In the genomic region with DNA sequence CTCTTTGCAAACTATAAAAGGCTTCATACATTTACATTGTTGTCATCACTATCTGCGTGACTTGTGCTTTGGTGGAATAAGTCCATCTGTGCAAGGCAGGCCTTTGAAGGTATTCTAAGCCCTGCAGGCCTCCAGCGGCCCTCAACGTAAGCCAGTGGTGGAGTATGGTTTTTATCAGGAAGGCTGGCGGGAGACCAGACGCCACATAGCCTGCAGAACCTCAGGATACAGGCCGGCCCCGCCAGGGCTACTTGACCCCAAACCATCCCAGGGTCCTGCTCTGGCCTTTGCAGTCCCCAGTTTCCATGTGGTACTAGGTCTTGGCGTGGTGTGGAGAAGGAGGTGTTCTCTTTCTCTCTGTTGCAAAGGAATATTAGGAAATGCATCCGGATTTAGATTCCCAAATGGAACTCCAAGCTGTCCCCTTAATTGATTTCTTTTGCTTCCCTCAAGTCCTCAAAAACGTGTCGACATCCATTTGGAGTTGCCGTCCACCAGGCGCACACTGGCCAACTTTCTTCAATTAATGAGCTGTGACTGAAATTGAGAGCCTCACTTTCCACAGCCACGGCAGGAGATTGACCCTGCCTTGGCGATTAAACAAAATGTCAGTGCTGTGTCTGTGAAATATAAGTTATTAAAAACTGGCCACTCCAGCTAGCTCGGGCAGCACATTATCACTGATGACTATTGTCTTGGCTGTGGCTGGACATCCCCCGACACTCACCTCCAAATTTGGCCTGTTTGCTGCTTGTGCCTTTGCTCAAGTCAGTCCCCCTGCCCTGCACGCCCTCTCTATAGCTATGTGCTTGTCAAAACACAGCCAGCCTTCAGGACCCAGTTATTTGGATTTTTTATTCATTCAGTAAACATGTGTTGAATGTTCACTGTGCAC, we compare ENCODE assay signal across 18 cellular contexts.
DNase-seq lines count a peak whose midpoint lies in the region; FAIRE-seq and TF ChIP-seq lines count a peak whose summit lies in the region.
"Had no signal": no experiment of that assay in that cellular context is flagged by ENCODE, and none has a peak within 500 bp of the region (broad histone marks: within the 10 kb centered on the region; RNA-seq: fewer than 3 reads in every experiment).

No MANE protein-coding gene starts in this region.

- H3K9me3 ChIP-seq in H9 (ENCODE audit: control insufficient read depth, low read depth, low read length) (no peaks in the 10 kb centered on the region), mesenchymal stem cell (ENCODE audit: control insufficient read depth, low read length) (peaks cover 24% of the 10 kb centered on the region), smooth muscle cell (replicated peaks; ENCODE audit: low read depth) (peaks cover 19% of the 10 kb centered on the region), thyroid gland (no peaks in the 10 kb centered on the region)

- FAIRE-seq in frontal cortex (lab: Jason Lieb, UNC), result no peak

- peak; percentile 18 for DNase-seq in H9
- DNase-seq in coronary artery (ENCODE audit: low spot score), result peak; percentile 24
- DNase-seq in mesenchymal stem cell, result peak; percentile 44
- DNase-seq in smooth muscle cell (lab: John Stamatoyannopoulos, UW; ENCODE audit: unreplicated experiment), result no peak
- DNase-seq in thyroid gland, result no peak
- DNase-seq in frontal cortex (ENCODE audit: low spot score in 2 of 2), result no peak
- DNase-seq in NCI-H524 treated with DMSO at 0.1 percent for 48 hours (lab: John Stamatoyannopoulos, UW), result no peak
- DNase-seq in cerebellar nuclear complex (lab: John Stamatoyannopoulos, UW), result no peak
- DNase-seq: DMS 273 treated with DMSO at 0.1 percent for 48 hours; KG1; NCI-H1048; NCI-H2107; NCI-H226; NCI-H69; NK-92 treated with Interleukin-12 subunit alpha and Interleukin-12 subunit beta, amount 100 ng/mL, for 24 hours; PC-3; SHP77 treated with DMSO at 0.1 percent for 48 hours had no signal

- TF ChIP-seq POLR2A in thyroid gland (IDR thresholded peaks at IDR 0.05), result no peak

- no peak overlapping the region for H3K27ac Mint-ChIP-seq in H9
- H3K27ac Mint-ChIP-seq: GM23338 had no signal

- H3K36me3 Mint-ChIP-seq in H9 (ENCODE audit: insufficient read depth in 1 of 3, low read depth in 3 of 3), result peaks cover 3 to 21% (median 14%) of the 10 kb centered on the region in 3 experiments

- peaks cover 24% of the 10 kb centered on the region for H3F3A ChIP-seq in smooth muscle cell (ENCODE audit: low read depth)

- H3T11ph ChIP-seq in H9 (ENCODE audit: low read length), result no peak overlapping the region

- H3K23ac ChIP-seq in H9 (ENCODE audit: insufficient read length, low read depth, low read length) (no peak overlapping the region), mesenchymal stem cell (ENCODE audit: low read length in 2 of 2) (no peak overlapping the region)

- no peak overlapping the region for H4K5ac ChIP-seq in H9 (ENCODE audit: insufficient read length, low read depth, low read length)

- no peaks in the 10 kb centered on the region for H3K27me3 ChIP-seq in H9 (ENCODE audit: insufficient read depth, low read length)
- peaks cover 12 to 31% of the 10 kb centered on the region in 2 experiments for H3K27me3 ChIP-seq in mesenchymal stem cell (ENCODE audit: control insufficient read depth in 1 of 2, insufficient read depth in 1 of 2, low read length in 2 of 2)
- no peaks in the 10 kb centered on the region for H3K27me3 ChIP-seq in smooth muscle cell (ENCODE audit: low read depth)
- H3K27me3 ChIP-seq in thyroid gland, result no peaks in the 10 kb centered on the region

- H3K4me1 ChIP-seq in H9 (ENCODE audit: insufficient read depth, low read length), result no peaks in the 10 kb centered on the region
- H3K4me1 ChIP-seq in mesenchymal stem cell (ENCODE audit: control insufficient read depth, insufficient read depth, low read depth, low read length), result peaks cover 2% of the 10 kb centered on the region
- no peaks in the 10 kb centered on the region for H3K4me1 ChIP-seq in smooth muscle cell (ENCODE audit: low read depth)
- peaks cover 0 to 6% of the 10 kb centered on the region in 2 donors for H3K4me1 ChIP-seq in thyroid gland

- no peak overlapping the region for H3K4me3 Mint-ChIP-seq in H9
- H3K4me3 Mint-ChIP-seq: GM23338 had no signal

- H4K8ac ChIP-seq in H9 (replicated peaks; ENCODE audit: insufficient read length, low read depth, low read length), result no peak overlapping the region
- H4K8ac ChIP-seq in mesenchymal stem cell (ENCODE audit: low read length), result no peak overlapping the region

- H2AK5ac ChIP-seq in H9 (ENCODE audit: insufficient read length, low read length) (no peak overlapping the region), mesenchymal stem cell (ENCODE audit: low read length, severe bottlenecking) (no peak overlapping the region)

- H3K18ac ChIP-seq in H9 (ENCODE audit: insufficient read length, low read depth, low read length), result no peak overlapping the region
- H3K18ac ChIP-seq in mesenchymal stem cell (ENCODE audit: low read depth in 1 of 2, low read length in 2 of 2), result no peak overlapping the region

- H3K4me3 ChIP-seq in coronary artery, result no peak overlapping the region
- H3K4me3 ChIP-seq in mesenchymal stem cell (ENCODE audit: insufficient read depth in 1 of 2, low read depth in 1 of 2, low read length in 2 of 2), result no peak overlapping the region
- no peak overlapping the region for H3K4me3 ChIP-seq in smooth muscle cell
- no peak overlapping the region for H3K4me3 ChIP-seq in thyroid gland (replicated peaks in 1 of 3)
- H3K4me3 ChIP-seq: GM23338 had no signal

- H2AFZ ChIP-seq in H9 (ENCODE audit: low read length) (no peak overlapping the region), mesenchymal stem cell (ENCODE audit: low read depth, low read length) (no peak overlapping the region), smooth muscle cell (ENCODE audit: low read depth) (no peak overlapping the region)
- H2AFZ ChIP-seq: GM23338 had no signal

- no peaks in the 10 kb centered on the region for H3K4me1 Mint-ChIP-seq in H9
- H3K4me1 Mint-ChIP-seq: GM23338 had no signal

- H2BK15ac ChIP-seq in H9 (ENCODE audit: low read depth, low read length) (no peak overlapping the region), mesenchymal stem cell (ENCODE audit: low read depth, poor library complexity, severe bottlenecking) (no peak overlapping the region)

- H3K9ac ChIP-seq in H9 (ENCODE audit: extremely low read depth, insufficient read length, low read length), result no peak overlapping the region
- no peak overlapping the region for H3K9ac ChIP-seq in mesenchymal stem cell (ENCODE audit: low read length)
- H3K9ac ChIP-seq in smooth muscle cell (ENCODE audit: low read depth), result no peak overlapping the region

- H3K56ac ChIP-seq in H9 (ENCODE audit: insufficient read length, low read depth, low read length), result no peak overlapping the region

- peaks cover 5% of the 10 kb centered on the region; the same call in 1 of the 2 replicates for H3K27me3 Mint-ChIP-seq in H9 (ENCODE audit: low read depth)

- H3K14ac ChIP-seq in H9 (ENCODE audit: insufficient read depth, low read length) (no peak overlapping the region), mesenchymal stem cell (ENCODE audit: low read length in 2 of 2) (no peak overlapping the region)

- H3K4ac ChIP-seq in H9 (ENCODE audit: low read depth, low read length), result no peak overlapping the region
- no peak overlapping the region for H3K4ac ChIP-seq in mesenchymal stem cell (ENCODE audit: low read depth in 1 of 2, low read length in 2 of 2)

- no peaks in the 10 kb centered on the region for H3K23me2 ChIP-seq in H9 (ENCODE audit: insufficient read length, low read depth, low read length, poor library complexity, severe bottlenecking)

- H3K27ac ChIP-seq in H9 (ENCODE audit: insufficient read length, low read depth, low read length), result no peak overlapping the region
- no peak overlapping the region for H3K27ac ChIP-seq in coronary artery
- H3K27ac ChIP-seq in mesenchymal stem cell (ENCODE audit: low read length, poor library complexity, severe bottlenecking), result no peak overlapping the region
- H3K27ac ChIP-seq in smooth muscle cell (ENCODE audit: low read depth), result peak overlapping the region; percentile 7
- H3K27ac ChIP-seq in thyroid gland, result no peak overlapping the region

- H2BK120ac ChIP-seq in H9 (ENCODE audit: low read depth, low read length, poor library complexity, severe bottlenecking) (no peak overlapping the region), mesenchymal stem cell (ENCODE audit: low read depth, low read length) (no peak overlapping the region)

- H3K4me2 ChIP-seq in H9 (ENCODE audit: insufficient read depth, insufficient read length, low read length) (no peak overlapping the region), mesenchymal stem cell (ENCODE audit: low read length, poor library complexity, severe bottlenecking) (no peak overlapping the region), smooth muscle cell (no peak overlapping the region)
- H3K4me2 ChIP-seq: GM23338 had no signal

- H2BK12ac ChIP-seq in H9 (ENCODE audit: insufficient read length, low read depth, low read length) (no peak overlapping the region), mesenchymal stem cell (ENCODE audit: low read length in 2 of 2) (no peak overlapping the region)

- H3K36me3 ChIP-seq in mesenchymal stem cell (ENCODE audit: control insufficient read depth in 1 of 2, insufficient read depth in 2 of 2, low read depth in 1 of 2, low read length in 2 of 2) (no peaks in the 10 kb centered on the region), smooth muscle cell (ENCODE audit: low read depth) (no peaks in the 10 kb centered on the region), thyroid gland (no peaks in the 10 kb centered on the region)

- no CpG with 5 or more reads among the region's 18 CpGs for WGBS in H9 (ENCODE audit: extremely low coverage, insufficient read length, low lambda C conversion rate)
- 55% methylated on average over 17 of the region's 18 CpGs for WGBS in mesenchymal stem cell
- WGBS in smooth muscle cell (ENCODE audit: low lambda C conversion rate), result 31% methylated on average over 18 of the region's 18 CpGs
- WGBS in thyroid gland, 2 donors, result 83 to 91% methylated on average over 15 to 18 of the region's 18 CpGs

- peaks cover 20 to 21% of the 10 kb centered on the region in 2 experiments for H3K9me3 Mint-ChIP-seq in H9

- H3K79me1 ChIP-seq in H9 (ENCODE audit: insufficient read depth, low read depth, low read length, poor library complexity, severe bottlenecking) (no peaks in the 10 kb centered on the region), mesenchymal stem cell (replicated peaks; ENCODE audit: low read length, poor library complexity, severe bottlenecking) (no peaks in the 10 kb centered on the region)

- TF ChIP-seq CTCF in H9 (conservative IDR thresholded peaks at IDR 0.05) (no peak), coronary artery (IDR thresholded peaks at IDR 0.05) (no peak), smooth muscle cell (IDR thresholded peaks at IDR 0.05; ENCODE audit: borderline replicate concordance, insufficient read depth, poor library complexity, severe bottlenecking) (no peak), thyroid gland (IDR thresholded peaks at IDR 0.05) (no peak)

- H3K79me2 ChIP-seq in H9 (ENCODE audit: insufficient read depth, low read length), result no peaks in the 10 kb centered on the region
- H3K79me2 ChIP-seq in smooth muscle cell (ENCODE audit: low read depth), result no peaks in the 10 kb centered on the region

- H2BK20ac ChIP-seq in H9 (ENCODE audit: low read depth, low read length, poor library complexity, severe bottlenecking), result no peak overlapping the region

- intact Hi-C loops in thyroid gland (cut with DNase I), result no loop called here

- no peaks in the 10 kb centered on the region for H4K20me1 ChIP-seq in H9 (ENCODE audit: control insufficient read depth, insufficient read depth, insufficient read length)
- H4K20me1 ChIP-seq in smooth muscle cell (ENCODE audit: low read depth), result no peaks in the 10 kb centered on the region

- H4K91ac ChIP-seq in H9 (ENCODE audit: insufficient read length, low read depth, low read length) (no peak overlapping the region), mesenchymal stem cell (ENCODE audit: low read length) (no peak overlapping the region)

- H2BK5ac ChIP-seq in H9 (ENCODE audit: insufficient read length, low read length) (no peak overlapping the region), mesenchymal stem cell (ENCODE audit: low read depth, low read length, poor library complexity, severe bottlenecking) (no peak overlapping the region)

Comparison
In these comparisons a context has a peak if more than half of its experiments do, and no peak if none do; other contexts are left out.
1. DNase-seq: peak in H9 (single experiment), coronary artery (single experiment) and mesenchymal stem cell (single experiment); none in smooth muscle cell (single experiment), thyroid gland (0 of 2), frontal cortex (0 of 2), NCI-H524 treated with DMSO at 0.1 percent for 48 hours (single experiment) and cerebellar nuclear complex (0 of 2).